ENCODE assay signal across 16 cellular contexts in the genomic region with DNA sequence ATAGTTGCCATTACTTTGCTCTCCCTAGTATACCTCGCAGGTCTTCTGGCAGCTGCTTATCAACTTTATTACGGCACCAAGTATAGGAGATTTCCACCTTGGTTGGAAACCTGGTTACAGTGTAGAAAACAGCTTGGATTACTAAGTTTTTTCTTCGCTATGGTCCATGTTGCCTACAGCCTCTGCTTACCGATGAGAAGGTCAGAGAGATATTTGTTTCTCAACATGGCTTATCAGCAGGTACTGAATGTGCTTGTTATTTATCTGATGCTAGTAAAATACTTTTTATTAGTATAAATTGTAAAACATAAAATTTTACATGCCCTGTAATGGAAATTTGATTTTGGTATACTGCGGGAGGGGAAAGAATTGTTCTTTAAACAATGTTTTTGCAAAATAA. TPM values are rescaled to one million over a fixed set of nuclear protein-coding genes. Genes with fewer than 3 reads are reported as not detected.
DNase-seq lines count a peak whose midpoint lies in the region; ATAC-seq and TF ChIP-seq lines count a peak whose summit lies in the region.
"Had no signal": no experiment of that assay in that cellular context is flagged by ENCODE, and none has a peak within 500 bp of the region (broad histone marks: within the 10 kb centered on the region; RNA-seq: fewer than 3 reads in every experiment).

No MANE protein-coding gene starts in this region.

- H3K9me3 ChIP-seq in prostate gland: no peaks in the 10 kb centered on the region
- H3K9me3 ChIP-seq in gastroesophageal sphincter: no peaks in the 10 kb centered on the region
- H3K9me3 ChIP-seq: BE2C, BLaER1, Caco-2 had no signal

- no peak for TF ChIP-seq POLR2A in prostate gland (IDR thresholded peaks at IDR 0.05)
- no peak for TF ChIP-seq POLR2A in gastroesophageal sphincter (IDR thresholded peaks at IDR 0.05)

- H3K4me1 ChIP-seq in prostate gland (replicated peaks) (peaks cover 28% of the 10 kb centered on the region), gastroesophageal sphincter (peaks cover 0 to 10% (median 0%) of the 10 kb centered on the region in 3 donors)
- H3K4me1 ChIP-seq: BE2C, BLaER1 had no signal

- H3K27ac ChIP-seq in 22Rv1 (peak overlapping the region; percentile 89), prostate gland (peak overlapping the region; percentile 93 to 99), gastroesophageal sphincter (no peak overlapping the region)
- H3K27ac ChIP-seq: BLaER1 had no signal

- no peak for TF ChIP-seq EP300 in gastroesophageal sphincter (IDR thresholded peaks at IDR 0.05)

- TF ChIP-seq CTCF in 22Rv1 (IDR thresholded peaks at IDR 0.05) (no peak), LNCaP clone FGC (IDR thresholded peaks at IDR 0.05; ENCODE audit: control insufficient read depth, extremely low read depth, insufficient read depth) (no peak), prostate gland (IDR thresholded peaks at IDR 0.05) (no peak), gastroesophageal sphincter (IDR thresholded peaks at IDR 0.05) (no peak)

- peak; percentile 86 for DNase-seq in LNCaP clone FGC (ENCODE audit: low read depth)
- DNase-seq in prostate gland (ENCODE audit: low spot score): no peak
- no peak for DNase-seq in NCI-H526 treated with DMSO at 0.1 percent for 48 hours (lab: John Stamatoyannopoulos, UW)
- DNase-seq: 8988T; ACHN; BE2C; C1 segment of cervical spinal cord; Caco-2; Calu3; CD4-positive, alpha-beta T cell; CD8-positive, alpha-beta T cell; DMS79 treated with DMSO at 0.1 percent for 48 hours; GF-D8 had no signal

- H3K36me3 ChIP-seq in prostate gland: no peaks in the 10 kb centered on the region
- peaks cover 0 to 8% of the 10 kb centered on the region in 2 donors for H3K36me3 ChIP-seq in gastroesophageal sphincter
- H3K36me3 ChIP-seq: BE2C, BLaER1 had no signal

- ATAC-seq in gastroesophageal sphincter: no peak
- ATAC-seq: CD8-positive, alpha-beta T cell had no signal

- WGBS in prostate gland: 52% methylated on average over 5 of the region's 5 CpGs
- WGBS in gastroesophageal sphincter (ENCODE audit: low coverage in 1 of 2), 2 donors: 56 to 75% methylated on average over 4 to 5 of the region's 5 CpGs

- H3K27me3 ChIP-seq in prostate gland (replicated peaks; ENCODE audit: insufficient read depth): no peaks in the 10 kb centered on the region
- no peaks in the 10 kb centered on the region for H3K27me3 ChIP-seq in gastroesophageal sphincter
- H3K27me3 ChIP-seq: BE2C, BLaER1 had no signal

- H3K4me3 ChIP-seq in LNCaP clone FGC (ENCODE audit: low read depth, low read length) (peak overlapping the region; percentile 10; the same call in 1 of the 2 replicates), prostate gland (no peak overlapping the region), gastroesophageal sphincter (no peak overlapping the region)
- H3K4me3 ChIP-seq: BLaER1 had no signal

- intact Hi-C loops in prostate gland (cut with DNase I): no loop called here

RNA-seq across cellular contexts. Expression of gene STEAP2, which starts 15.7 kb away (rescaled TPM):
- total RNA-seq in prostate gland (100 to 1,000 TPM; 167 to 555 TPM), gastroesophageal sphincter (10 to 100 TPM; 21.0 to 38.4 (median 25.0) TPM)
- total RNA-seq: CD4-positive, alpha-beta T cell; CD8-positive, alpha-beta T cell had no signal

RNA-seq across cellular contexts. Expression of gene CFAP69, which starts 17.7 kb away (rescaled TPM):
- total RNA-seq in prostate gland (10 to 100 TPM; 27.4 to 50.6 TPM), gastroesophageal sphincter (10 to 100 TPM in 1 of 4 donors, 1 to 10 TPM in 3; 6.1 to 11.5 (median 7.2) TPM)
- total RNA-seq: CD4-positive, alpha-beta T cell; CD8-positive, alpha-beta T cell had no signal

Comparison
In these comparisons a context has a peak if more than half of its experiments do, and no peak if none do; other contexts are left out.
1. H3K27ac ChIP-seq: peak in 22Rv1 (single experiment) and prostate gland (2 of 2); none in gastroesophageal sphincter (0 of 4).
2. RNA of gene STEAP2, which starts 15.7 kb away (total RNA-seq): 167 to 555 TPM in prostate gland; 21.0 to 38.4 TPM in gastroesophageal sphincter; every median in the first group is over 4 times any median in the second.